In the genomic region with DNA sequence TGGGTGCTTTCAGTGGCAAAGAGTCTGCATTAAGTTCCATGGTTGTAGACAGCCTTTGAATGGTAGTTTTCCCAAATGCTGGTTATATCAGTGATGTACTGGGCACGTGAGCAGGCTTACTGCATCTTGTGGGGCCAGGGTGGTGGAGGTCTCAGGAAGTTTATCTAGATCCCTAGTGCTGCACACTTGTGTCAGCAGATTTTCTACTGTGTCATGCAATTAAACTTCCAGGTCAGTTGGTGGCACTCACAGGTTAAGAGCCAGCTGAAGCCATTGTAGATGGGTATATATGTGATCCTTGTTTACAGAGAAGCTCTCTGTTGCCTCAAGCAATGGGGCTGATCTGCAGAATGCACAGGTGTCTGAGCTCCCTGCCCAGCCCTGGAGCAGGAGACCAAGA, we compare ENCODE assay signal across 1 cellular context.
TF ChIP-seq lines count a peak whose summit lies in the region.

No MANE protein-coding gene starts in this region.

TF ChIP-seq in HepG2, 621 proteins besides CTCF, POLR2A, EP300 and RAD21:
- TF ChIP-seq, protein P1, sequence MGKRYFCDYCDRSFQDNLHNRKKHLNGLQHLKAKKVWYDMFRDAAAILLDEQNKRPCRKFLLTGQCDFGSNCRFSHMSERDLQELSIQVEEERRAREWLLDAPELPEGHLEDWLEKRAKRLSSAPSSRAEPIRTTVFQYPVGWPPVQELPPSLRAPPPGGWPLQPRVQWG (CRISPR knock-in tag; IDR thresholded peaks at IDR 0.05; ENCODE audit: borderline replicate concordance, low read depth): no peak
- TF ChIP-seq ZNF207 (IDR thresholded peaks at IDR 0.05; ENCODE audit: borderline replicate concordance): no peak
- TF ChIP-seq, protein P2, sequence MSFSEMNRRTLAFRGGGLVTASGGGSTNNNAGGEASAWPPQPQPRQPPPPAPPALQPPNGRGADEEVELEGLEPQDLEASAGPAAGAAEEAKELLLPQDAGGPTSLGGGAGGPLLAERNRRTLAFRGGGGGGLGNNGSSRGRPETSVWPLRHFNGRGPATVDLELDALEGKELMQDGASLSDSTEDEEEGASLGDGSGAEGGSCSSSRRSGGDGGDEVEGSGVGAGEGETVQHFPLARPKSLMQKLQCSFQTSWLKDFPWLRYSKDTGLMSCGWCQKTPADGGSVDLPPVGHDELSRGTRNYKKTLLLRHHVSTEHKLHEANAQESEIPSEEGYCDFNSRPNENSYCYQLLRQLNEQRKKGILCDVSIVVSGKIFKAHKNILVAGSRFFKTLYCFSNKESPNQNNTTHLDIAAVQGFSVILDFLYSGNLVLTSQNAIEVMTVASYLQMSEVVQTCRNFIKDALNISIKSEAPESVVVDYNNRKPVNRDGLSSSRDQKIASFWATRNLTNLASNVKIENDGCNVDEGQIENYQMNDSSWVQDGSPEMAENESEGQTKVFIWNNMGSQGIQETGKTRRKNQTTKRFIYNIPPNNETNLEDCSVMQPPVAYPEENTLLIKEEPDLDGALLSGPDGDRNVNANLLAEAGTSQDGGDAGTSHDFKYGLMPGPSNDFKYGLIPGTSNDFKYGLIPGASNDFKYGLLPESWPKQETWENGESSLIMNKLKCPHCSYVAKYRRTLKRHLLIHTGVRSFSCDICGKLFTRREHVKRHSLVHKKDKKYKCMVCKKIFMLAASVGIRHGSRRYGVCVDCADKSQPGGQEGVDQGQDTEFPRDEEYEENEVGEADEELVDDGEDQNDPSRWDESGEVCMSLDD (CRISPR knock-in tag; IDR thresholded peaks at IDR 0.05; ENCODE audit: borderline replicate concordance): no peak
- TF ChIP-seq BRCA1 (CRISPR knock-in tag; IDR thresholded peaks at IDR 0.05): no peak
- TF ChIP-seq KAT7 (CRISPR knock-in tag; IDR thresholded peaks at IDR 0.05; ENCODE audit: borderline replicate concordance): no peak
- 0 out of 2 replicates have a peak, but pooled peaks have one; percentile 3 for TF ChIP-seq STAG1 (CRISPR knock-in tag; IDR thresholded peaks at IDR 0.05)
- no peak for TF ChIP-seq SATB2 (CRISPR knock-in tag; IDR thresholded peaks at IDR 0.05)
- TF ChIP-seq MAFK (conservative IDR thresholded peaks at IDR 0.05 in 1 of 2, IDR thresholded peaks at IDR 0.05 in 1 of 2; ENCODE audit: low read length in 2 of 2): peak in 1 of 2 experiments; percentile 55; a peak in 3 of 4 replicates
- peak; percentile 57 for TF ChIP-seq MAFF (IDR thresholded peaks at IDR 0.05; ENCODE audit: low read depth, low read length)
TF ChIP-seq in HepG2: peak in this region for 3.
